In the genomic region with DNA sequence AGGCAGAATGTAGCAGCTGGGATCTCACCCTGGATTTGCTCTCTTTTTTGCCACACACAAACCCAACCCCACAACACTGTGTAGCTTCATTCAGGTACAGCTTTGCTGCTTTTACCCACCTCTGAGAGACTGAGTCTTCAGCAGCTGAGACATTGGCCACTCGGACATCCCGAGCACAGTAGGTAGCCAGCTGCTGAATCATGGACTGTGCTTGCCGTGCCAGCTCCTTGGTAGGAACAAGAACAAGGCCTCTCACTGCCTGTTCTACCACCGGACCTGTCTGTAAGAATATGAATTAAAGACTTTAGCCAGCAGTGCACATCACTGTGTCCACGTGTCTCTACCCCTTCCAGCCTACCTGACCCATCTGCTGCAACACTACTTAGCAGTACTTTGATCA, we compare ENCODE assay signal across 10 cellular contexts. TPM values are rescaled to one million over a fixed set of nuclear protein-coding genes. Genes with fewer than 3 reads are reported as not detected.
DNase-seq lines count a peak whose midpoint lies in the region; ATAC-seq, FAIRE-seq and TF ChIP-seq lines count a peak whose summit lies in the region.
"Had no signal": no experiment of that assay in that cellular context is flagged by ENCODE, and none has a peak within 500 bp of the region (broad histone marks: within the 10 kb centered on the region; RNA-seq: fewer than 3 reads in every experiment).

No MANE protein-coding gene starts in this region.

- POLR2A ChIA-PET in SK-N-SH (lab: Yijun Ruan, JAX), result interaction anchor here (0.8 to 2.6 kb wide), 4 partner anchors 9 to 82 kb away, joined by 3 to 16 read pairs (median 8); partner anchors contain the start of genes NUDCD3 and TMED4

- 23% methylated on average over 5 of the region's 5 CpGs for WGBS in SK-N-SH (ENCODE audit: low lambda C conversion rate)

- H3K9me3 ChIP-seq in SK-N-SH, result no peaks in the 10 kb centered on the region
- no peaks in the 10 kb centered on the region for H3K9me3 ChIP-seq in keratinocyte (ENCODE audit: control insufficient read depth, low read depth, low read length)
- no peaks in the 10 kb centered on the region for H3K9me3 ChIP-seq in stomach smooth muscle (ENCODE audit: control insufficient read depth in 2 of 2, low read length in 2 of 2)

- no peaks in the 10 kb centered on the region for H3K9me1 ChIP-seq in keratinocyte (ENCODE audit: control insufficient read depth, extremely low read depth, insufficient read depth, low read length)

- no peaks in the 10 kb centered on the region for H3K9me2 ChIP-seq in SK-N-SH

- no peaks in the 10 kb centered on the region for H3K9me3 Mint-ChIP-seq in activated naive CD4-positive, alpha-beta T cell treated with anti-CD3 and anti-CD28 coated beads, Interleukin-2, amount 50 U/mL, for 72 hours

- FAIRE-seq in keratinocyte (lab: Jason Lieb, UNC), result no peak
- FAIRE-seq in GM12891 (lab: Jason Lieb, UNC), result no peak
- FAIRE-seq: A204.1 had no signal

- H3K9ac ChIP-seq in SK-N-SH (peak overlapping the region; percentile 89), keratinocyte (ENCODE audit: control insufficient read depth, extremely low read depth, insufficient read depth, low read length) (peak overlapping the region; percentile 88), stomach smooth muscle (ENCODE audit: low read length in 2 of 2) (peak overlapping the region; percentile 92 to 94)

- peaks cover 45 to 70% of the 10 kb centered on the region in 2 donors for H3K36me3 Mint-ChIP-seq in activated naive CD4-positive, alpha-beta T cell treated with anti-CD3 and anti-CD28 coated beads, Interleukin-2, amount 50 U/mL, for 72 hours

- peak overlapping the region; percentile 97 for H3K4me2 ChIP-seq in SK-N-SH
- peak overlapping the region; percentile 88 for H3K4me2 ChIP-seq in keratinocyte (ENCODE audit: control insufficient read depth, extremely low read depth, insufficient read depth, low read depth, low read length)

- H3K27me3 ChIP-seq in SK-N-SH (ENCODE audit: insufficient read depth) (no peaks in the 10 kb centered on the region), keratinocyte (ENCODE audit: control insufficient read depth, extremely low read depth, insufficient read depth, low read length) (no peaks in the 10 kb centered on the region), stomach smooth muscle (ENCODE audit: control insufficient read depth in 1 of 2, insufficient read depth in 2 of 2, low read length in 2 of 2) (no peaks in the 10 kb centered on the region)

- H4K20me1 ChIP-seq in SK-N-SH (ENCODE audit: insufficient read depth), result no peaks in the 10 kb centered on the region; the same call in 1 of the 2 replicates
- H4K20me1 ChIP-seq in keratinocyte (ENCODE audit: control insufficient read depth, extremely low read depth, insufficient read depth, low read length), result no peaks in the 10 kb centered on the region

- CTCF ChIA-PET in SK-N-SH (lab: Yijun Ruan, JAX), result interaction anchor here (0.6 to 12.5 kb wide), 9 partner anchors 7 to 1350 kb away, joined by 3 to 98 read pairs (median 4); partner anchors contain the start of gene PPIA

- no peak for TF ChIP-seq POLR2A in GM12891 (IDR thresholded peaks at IDR 0.05; ENCODE audit: low read depth, low read length)

- H3K27ac ChIP-seq in SK-N-SH (ENCODE audit: low read depth in 2 of 2, low read length in 1 of 2), result peak overlapping the region; percentile 57 to 83; a peak in 1 of 4 replicates
- H3K27ac ChIP-seq in keratinocyte (ENCODE audit: control insufficient read depth, insufficient read depth, low read length), result peak overlapping the region; percentile 82
- H3K27ac ChIP-seq in stomach smooth muscle (ENCODE audit: low read length), result peak overlapping the region; percentile 80

- peaks cover 16% of the 10 kb centered on the region for H3F3A ChIP-seq in SK-N-SH (replicated peaks; ENCODE audit: insufficient read depth)

- peak overlapping the region; percentile 99 for H3K27ac Mint-ChIP-seq in activated naive CD4-positive, alpha-beta T cell treated with anti-CD3 and anti-CD28 coated beads, Interleukin-2, amount 50 U/mL, for 72 hours

- TF ChIP-seq EP300 in SK-N-SH (IDR thresholded peaks at IDR 0.05; ENCODE audit: borderline replicate concordance in 1 of 2, low read depth in 1 of 2, low read length in 1 of 2), result no peak

- TF ChIP-seq CTCF in SK-N-SH (IDR thresholded peaks at IDR 0.05), result no peak
- TF ChIP-seq CTCF in keratinocyte (optimal IDR thresholded peaks at IDR 0.05 in 1 of 3, IDR thresholded peaks at IDR 0.05 in 1 of 3, conservative IDR thresholded peaks at IDR 0.05 in 1 of 3; ENCODE audit: extremely low read depth in 1 of 3, insufficient read depth in 2 of 3, low read length in 3 of 3), result no peak

- dilution Hi-C loops in keratinocyte (cut with MboI; ENCODE audit: extremely low pct_ligation_motif_present, low sequenced_read_pairs), result no loop called here

- H3K79me2 ChIP-seq in SK-N-SH (ENCODE audit: insufficient read depth) (peaks cover 62% of the 10 kb centered on the region), keratinocyte (ENCODE audit: control insufficient read depth, insufficient read depth, low read length) (peaks cover 54% of the 10 kb centered on the region)

- peaks cover 7 to 17% of the 10 kb centered on the region in 2 experiments for H3K4me1 ChIP-seq in SK-N-SH (ENCODE audit: control insufficient read depth in 1 of 2, insufficient read depth in 2 of 2, low read depth in 1 of 2, low read length in 1 of 2)
- peaks cover 12% of the 10 kb centered on the region for H3K4me1 ChIP-seq in keratinocyte (ENCODE audit: control insufficient read depth, extremely low read depth, insufficient read depth, low read length)
- peaks cover 24% of the 10 kb centered on the region for H3K4me1 ChIP-seq in stomach smooth muscle (ENCODE audit: control insufficient read depth, insufficient read depth, low read length)

- H3K36me3 ChIP-seq in SK-N-SH (replicated peaks in 1 of 2; ENCODE audit: control insufficient read depth in 1 of 2, insufficient read depth in 2 of 2, low read length in 1 of 2), result peaks cover 52 to 58% of the 10 kb centered on the region in 2 experiments
- H3K36me3 ChIP-seq in keratinocyte (ENCODE audit: control insufficient read depth in 2 of 2, extremely low read depth in 1 of 2, insufficient read depth in 2 of 2, low read length in 2 of 2), result peaks cover 41 to 62% of the 10 kb centered on the region in 2 experiments
- H3K36me3 ChIP-seq in stomach smooth muscle (ENCODE audit: control insufficient read depth in 2 of 2, insufficient read depth in 2 of 2, low read length in 2 of 2), result peaks cover 50 to 56% of the 10 kb centered on the region in 2 donors

- DNase-seq in SK-N-SH, result no peak
- no peak for DNase-seq in activated naive CD4-positive, alpha-beta T cell treated with anti-CD3 and anti-CD28 coated beads, Interleukin-2, amount 50 U/mL, for 72 hours (ENCODE audit: low spot score in 2 of 2)
- no peak for DNase-seq in keratinocyte (ENCODE audit: low read depth, low spot score)
- no peak for DNase-seq in GM12891 (ENCODE audit: insufficient read length, low spot score)
- DNase-seq in ureter (ENCODE audit: low spot score), result no peak
- DNase-seq: activated CD4-positive, alpha-beta T cell treated with anti-CD3 and anti-CD28 coated beads, Interleukin-2, amount 50 U/mL, for 4 hours had no signal

- peak overlapping the region; percentile 87 to 94 for H3K4me3 ChIP-seq in SK-N-SH (ENCODE audit: low read depth in 2 of 2, low read length in 1 of 2)
- H3K4me3 ChIP-seq in keratinocyte (ENCODE audit: control insufficient read depth in 2 of 3, extremely low read depth in 1 of 3, insufficient read depth in 2 of 3, low read depth in 1 of 3, low read length in 3 of 3), result peak overlapping the region; percentile 73 to 89 (median 82)
- H3K4me3 ChIP-seq in stomach smooth muscle (ENCODE audit: low read length in 2 of 2), result peak overlapping the region; percentile 96 to 97

- no peak for TF ChIP-seq RAD21 in SK-N-SH (IDR thresholded peaks at IDR 0.05; ENCODE audit: low read length)

- H2AFZ ChIP-seq in SK-N-SH (ENCODE audit: low read depth) (no peak overlapping the region), keratinocyte (ENCODE audit: control insufficient read depth, low read length) (no peak overlapping the region)

- ATAC-seq in SK-N-SH treated with all-trans-retinoic acid at 6 μM for 48 hours (no peak), HG03442 (IDR thresholded peaks at IDR 0.05; ENCODE audit: unreplicated experiment) (no peak)
- ATAC-seq in activated naive CD4-positive, alpha-beta T cell treated with anti-CD3 and anti-CD28 coated beads, Interleukin-2, amount 50 U/mL, for 72 hours, result no peak

RNA-seq across cellular contexts. Expression of gene DDX56, which starts 0.9 kb away (rescaled TPM):
- polyA plus RNA-seq in SK-N-SH (2012; rRNA removed) (97.1 and 126 TPM in 2 replicates), keratinocyte (79.9 to 95.6 TPM (median 81.6 TPM) in 3 replicates)
- polyA plus RNA-seq in SK-N-SH (2012; cell fraction: cytosol; rRNA removed), result 44.8 and 68.5 TPM in 2 replicates
- polyA plus RNA-seq in SK-N-SH (2012; cell fraction: nucleus; rRNA removed), result 227 and 338 TPM in 2 replicates
- total RNA-seq in activated naive CD4-positive, alpha-beta T cell treated with anti-CD3 and anti-CD28 coated beads, Interleukin-2, amount 50 U/mL, for 72 hours, result 10 to 100 TPM; 83.4 to 92.7 TPM
- 35.3 TPM for polyA plus RNA-seq in keratinocyte (2011; ENCODE audit: low read depth)
- 55.7 and 62.8 TPM in 2 replicates for polyA plus RNA-seq in keratinocyte (2011; cell fraction: cytosol; rRNA removed)
- polyA plus RNA-seq in keratinocyte (2011; cell fraction: nucleus; rRNA removed), result 162 and 178 TPM in 2 replicates
- 71.2 and 71.6 TPM in 2 replicates for polyA plus RNA-seq in keratinocyte (2012; ENCODE audit: low replicate concordance)
- 71.9 to 122 TPM (median 76.6 TPM) in 3 replicates for polyA minus RNA-seq in keratinocyte
- 36.3 TPM for polyA minus RNA-seq in keratinocyte (2011; cell fraction: cytosol; rRNA and poly(A)+ RNA removed)
- 50.8 and 65.9 TPM in 2 replicates for polyA minus RNA-seq in keratinocyte (2011; cell fraction: nucleus; rRNA and poly(A)+ RNA removed)
- 67.7 TPM for polyA plus RNA-seq in GM12891 (2012; ENCODE audit: low read depth, missing spikeins)
- total RNA-seq in ureter, result 89.4 TPM

RNA-seq across cellular contexts. Expression of gene TMED4, which starts 9.3 kb away (rescaled TPM):
- polyA plus RNA-seq in SK-N-SH (2012; rRNA removed) (145 and 192 TPM in 2 replicates), keratinocyte (45.8 to 52.0 TPM (median 47.6 TPM) in 3 replicates)
- 101 and 126 TPM in 2 replicates for polyA plus RNA-seq in SK-N-SH (2012; cell fraction: cytosol; rRNA removed)
- 144 and 182 TPM in 2 replicates for polyA plus RNA-seq in SK-N-SH (2012; cell fraction: nucleus; rRNA removed)
- total RNA-seq in activated naive CD4-positive, alpha-beta T cell treated with anti-CD3 and anti-CD28 coated beads, Interleukin-2, amount 50 U/mL, for 72 hours, result 100 to 1,000 TPM in 1 of 2 donors, 10 to 100 TPM in 1; 67.1 to 114 TPM
- polyA plus RNA-seq in keratinocyte (2011; ENCODE audit: low read depth), result 14.9 TPM
- polyA plus RNA-seq in keratinocyte (2011; cell fraction: cytosol; rRNA removed), result 26.9 and 30.9 TPM in 2 replicates
- polyA plus RNA-seq in keratinocyte (2011; cell fraction: nucleus; rRNA removed), result 96.2 and 102 TPM in 2 replicates
- polyA plus RNA-seq in keratinocyte (2012; ENCODE audit: low replicate concordance), result 29.1 and 43.1 TPM in 2 replicates
- polyA minus RNA-seq in keratinocyte, result 41.7 to 49.6 TPM (median 43.4 TPM) in 3 replicates
- 69.8 TPM for polyA minus RNA-seq in keratinocyte (2011; cell fraction: cytosol; rRNA and poly(A)+ RNA removed)
- polyA minus RNA-seq in keratinocyte (2011; cell fraction: nucleus; rRNA and poly(A)+ RNA removed), result 38.5 and 48.6 TPM in 2 replicates
- 32.4 TPM for polyA plus RNA-seq in GM12891 (2012; ENCODE audit: low read depth, missing spikeins)
- 105 TPM for total RNA-seq in ureter

RNA-seq across cellular contexts. Expression of gene NPC1L1, which starts 31.6 kb away (rescaled TPM):
- polyA plus RNA-seq in SK-N-SH (2012; rRNA removed) (0.03 TPM in 1 of 2 replicates, not detected in the other), keratinocyte (0.01 to 0.03 TPM in 2 of 3 replicates, not detected in the other)
- polyA plus RNA-seq in SK-N-SH (2012; cell fraction: cytosol; rRNA removed), result under 0.01 TPM in 1 of 2 replicates, not detected in the other
- polyA plus RNA-seq in SK-N-SH (2012; cell fraction: nucleus; rRNA removed), result 0.05 and 0.12 TPM in 2 replicates
- under 1 TPM; 0.06 to 0.14 TPM for total RNA-seq in activated naive CD4-positive, alpha-beta T cell treated with anti-CD3 and anti-CD28 coated beads, Interleukin-2, amount 50 U/mL, for 72 hours
- polyA plus RNA-seq in keratinocyte (2011; ENCODE audit: low read depth), result 0.16 TPM
- 0.02 TPM in 1 of 2 replicates, not detected in the other for polyA plus RNA-seq in keratinocyte (2011; cell fraction: cytosol; rRNA removed)
- 0.03 TPM in 1 of 2 replicates, not detected in the other for polyA plus RNA-seq in keratinocyte (2011; cell fraction: nucleus; rRNA removed)
- 0.02 and 0.37 TPM in 2 replicates for polyA plus RNA-seq in keratinocyte (2012; ENCODE audit: low replicate concordance)
- polyA minus RNA-seq in keratinocyte, result not detected in 3 replicates
- not detected for polyA minus RNA-seq in keratinocyte (2011; cell fraction: cytosol; rRNA and poly(A)+ RNA removed)
- polyA minus RNA-seq in keratinocyte (2011; cell fraction: nucleus; rRNA and poly(A)+ RNA removed), result not detected in 2 replicates
- polyA plus RNA-seq in GM12891 (2012; ENCODE audit: low read depth, missing spikeins), result 0.04 TPM
- total RNA-seq in ureter, result 0.10 TPM

RNA-seq across cellular contexts. Expression of gene OGDH, which starts 33.7 kb away (rescaled TPM):
- 58.2 and 69.4 TPM in 2 replicates for polyA plus RNA-seq in SK-N-SH (2012; rRNA removed)
- 35.2 and 49.5 TPM in 2 replicates for polyA plus RNA-seq in SK-N-SH (2012; cell fraction: cytosol; rRNA removed)
- 71.1 and 78.7 TPM in 2 replicates for polyA plus RNA-seq in SK-N-SH (2012; cell fraction: nucleus; rRNA removed)
- total RNA-seq in activated naive CD4-positive, alpha-beta T cell treated with anti-CD3 and anti-CD28 coated beads, Interleukin-2, amount 50 U/mL, for 72 hours, result 100 to 1,000 TPM in 1 of 2 donors, 10 to 100 TPM in 1; 53.2 to 106 TPM
- 34.4 to 79.9 TPM (median 46.4 TPM) in 3 replicates for polyA plus RNA-seq in keratinocyte
- polyA plus RNA-seq in keratinocyte (2011; ENCODE audit: low read depth), result 37.6 TPM
- 53.1 and 67.3 TPM in 2 replicates for polyA plus RNA-seq in keratinocyte (2011; cell fraction: cytosol; rRNA removed)
- 137 and 149 TPM in 2 replicates for polyA plus RNA-seq in keratinocyte (2011; cell fraction: nucleus; rRNA removed)
- polyA plus RNA-seq in keratinocyte (2012; ENCODE audit: low replicate concordance), result 74.3 and 78.0 TPM in 2 replicates
- polyA minus RNA-seq in keratinocyte, result 119 to 232 TPM (median 133 TPM) in 3 replicates
- polyA minus RNA-seq in keratinocyte (2011; cell fraction: cytosol; rRNA and poly(A)+ RNA removed), result 96.3 TPM
- 138 and 184 TPM in 2 replicates for polyA minus RNA-seq in keratinocyte (2011; cell fraction: nucleus; rRNA and poly(A)+ RNA removed)
- 42.5 TPM for polyA plus RNA-seq in GM12891 (2012; ENCODE audit: low read depth, missing spikeins)
- total RNA-seq in ureter, result 109 TPM
